Comparison of ENCODE assay signal across 18 cellular contexts in the genomic region with DNA sequence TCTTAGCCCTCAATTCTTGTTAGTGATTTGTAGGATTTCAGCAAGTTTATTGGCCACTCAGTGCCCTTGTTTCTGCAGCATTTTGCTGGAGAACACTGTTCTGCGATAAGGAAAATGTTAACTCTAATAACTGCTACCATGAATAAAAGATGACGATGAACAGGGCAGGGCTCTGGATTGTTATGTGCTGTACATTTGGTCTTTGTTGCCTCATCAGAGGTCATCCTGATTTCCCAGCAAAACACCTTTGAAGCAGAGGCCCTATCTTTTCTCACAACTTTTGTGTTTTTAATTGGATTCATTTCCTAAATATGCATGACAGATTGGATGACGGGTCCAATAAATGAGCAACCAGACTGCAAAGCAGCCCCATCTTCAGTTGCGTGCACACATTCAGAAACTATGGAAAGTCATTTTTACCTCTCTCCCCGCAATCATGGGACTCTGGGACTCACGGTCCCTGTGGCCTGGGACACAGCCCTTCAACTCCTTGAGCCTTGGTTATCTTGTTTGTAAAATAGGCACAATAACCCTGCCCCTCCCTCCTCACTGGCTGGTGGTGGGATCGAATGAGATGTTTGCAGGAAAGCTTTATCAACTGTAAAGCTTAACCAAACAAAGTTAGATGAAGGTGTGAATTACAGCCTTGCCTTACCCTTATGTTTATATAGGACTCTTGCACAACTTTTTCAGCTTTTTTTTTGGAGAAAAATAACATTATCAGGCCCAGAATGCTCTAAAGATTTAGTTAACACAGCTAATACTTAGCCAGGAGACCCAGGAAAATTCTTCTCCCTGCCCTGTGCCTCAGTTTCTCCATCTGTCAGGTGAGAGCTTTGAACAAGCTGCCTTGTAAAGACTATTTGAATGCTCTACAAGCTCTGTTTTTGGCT. TPM values are rescaled to one million over a fixed set of nuclear protein-coding genes. Genes with fewer than 3 reads are reported as not detected.
DNase-seq lines count a peak whose midpoint lies in the region; ATAC-seq and TF ChIP-seq lines count a peak whose summit lies in the region.
"Had no signal": no experiment of that assay in that cellular context is flagged by ENCODE, and none has a peak within 500 bp of the region (broad histone marks: within the 10 kb centered on the region; RNA-seq: fewer than 3 reads in every experiment).

No MANE protein-coding gene starts in this region.

- TF ChIP-seq CTCF in RWPE2 (IDR thresholded peaks at IDR 0.05; ENCODE audit: poor library complexity, severe bottlenecking): no peak

- H2AFZ ChIP-seq in ACC112 (ENCODE audit: low read length, unreplicated experiment): peak overlapping the region; percentile 57

- ATAC-seq in RWPE2 (ENCODE audit: low read depth): no peak
- no peak for ATAC-seq in HG02763 (IDR thresholded peaks at IDR 0.05; ENCODE audit: unreplicated experiment)

- H3K4me1 ChIP-seq in ACC112 (ENCODE audit: control insufficient read depth, insufficient read depth, low read length, unreplicated experiment) (peaks cover 40% of the 10 kb centered on the region), RWPE2 (ENCODE audit: insufficient read depth, poor library complexity, severe bottlenecking) (peaks cover 36% of the 10 kb centered on the region)

- H3K36me3 ChIP-seq in ACC112 (ENCODE audit: insufficient read depth, low read length): no peaks in the 10 kb centered on the region
- H3K36me3 ChIP-seq in RWPE2 (ENCODE audit: low read depth): no peaks in the 10 kb centered on the region

- peak overlapping the region; percentile 91 for H3K27ac ChIP-seq in ACC112 (ENCODE audit: low read depth, low read length)
- peak overlapping the region; percentile 91 for H3K27ac ChIP-seq in RWPE2 (ENCODE audit: poor library complexity, severe bottlenecking)

- H3K9me3 ChIP-seq in RWPE2 (ENCODE audit: severe bottlenecking): no peaks in the 10 kb centered on the region

- H3K4me3 ChIP-seq in ACC112 (ENCODE audit: low read depth, low read length) (0 out of 2 replicates have a peak overlapping the region, but pooled peaks have one; percentile 9), RWPE2 (ENCODE audit: severe bottlenecking) (no peak overlapping the region)

- H3K27me3 ChIP-seq in ACC112 (ENCODE audit: insufficient read depth, low read length): peaks cover 1% of the 10 kb centered on the region
- no peaks in the 10 kb centered on the region for H3K27me3 ChIP-seq in RWPE2 (ENCODE audit: insufficient read depth, poor library complexity, severe bottlenecking)

- DNase-seq in RWPE2 (ENCODE audit: low spot score): no peak
- peak; percentile 35 for DNase-seq in dermis blood vessel endothelial cell
- DNase-seq in iris pigment epithelial cell (ENCODE audit: low read depth): peak; percentile 9
- DNase-seq in NCI-H82 (lab: John Stamatoyannopoulos, UW): no peak
- DNase-seq in hippocampal formation (lab: John Stamatoyannopoulos, UW): no peak
- no peak for DNase-seq in NCI-H2107 (lab: John Stamatoyannopoulos, UW)
- DNase-seq: COR-L47, DMS79, GDM1, Kasumi-1, NCI-H1105 treated with DMSO at 0.1 percent for 48 hours, NCI-H187, NCI-H2171, NCI-H510A, SIG-M5 had no signal

- H3K79me2 ChIP-seq in ACC112 (ENCODE audit: control insufficient read depth, insufficient read depth, low read length, unreplicated experiment): no peaks in the 10 kb centered on the region

RNA-seq across cellular contexts. Expression of gene RPH3A, which starts 45.4 kb away (rescaled TPM):
- total RNA-seq in dermis blood vessel endothelial cell: not detected in 2 replicates
- total RNA-seq: A172 had no signal

Comparison
In these comparisons a context has a peak if more than half of its experiments do, and no peak if none do; other contexts are left out.
1. DNase-seq: peak in dermis blood vessel endothelial cell (single experiment) and iris pigment epithelial cell (single experiment); none in RWPE2 (single experiment), NCI-H82 (single experiment), hippocampal formation (0 of 2) and NCI-H2107 (single experiment).